8 cellular contexts compared by ENCODE assay signal in the genomic region with DNA sequence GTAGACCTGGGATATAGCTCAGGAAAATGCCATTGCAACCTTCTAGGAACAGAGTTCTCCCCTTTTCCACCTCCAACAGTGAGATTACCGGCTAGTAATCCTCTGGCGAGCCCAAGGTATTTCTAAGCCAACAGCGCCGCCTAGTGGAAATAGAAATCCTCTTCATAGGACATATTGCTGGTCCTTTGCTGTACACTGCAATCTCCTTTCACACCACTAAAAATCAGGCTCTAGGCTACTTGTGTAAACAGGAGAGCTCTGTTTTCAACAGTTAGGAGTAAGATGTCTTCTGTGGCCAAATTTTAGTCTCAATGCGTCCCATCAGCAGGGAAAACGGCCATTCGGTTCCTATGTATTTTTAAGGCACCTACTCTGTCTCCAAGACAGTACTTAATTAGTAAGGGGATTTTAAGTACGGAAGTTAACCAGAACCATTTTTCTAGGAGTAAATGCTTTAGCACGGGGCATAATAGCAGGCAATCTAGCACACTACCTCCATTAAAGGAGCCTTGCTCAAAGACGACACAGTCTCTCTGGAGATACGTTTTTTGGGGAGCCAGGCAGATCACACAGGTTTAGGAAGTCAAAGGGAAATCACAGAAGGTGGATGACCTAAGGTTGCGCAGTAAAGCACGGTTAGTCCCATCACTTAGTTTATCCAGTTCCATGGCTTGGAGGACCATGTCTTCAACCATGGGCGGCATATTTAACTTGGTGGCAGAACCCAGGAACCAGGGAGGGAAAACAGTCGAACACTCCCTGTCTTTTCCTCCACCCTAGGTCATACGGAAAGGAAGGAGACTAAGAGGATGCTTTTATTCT. TPM values are rescaled to one million over a fixed set of nuclear protein-coding genes. Genes with fewer than 3 reads are reported as not detected.
DNase-seq lines count a peak whose midpoint lies in the region; ATAC-seq and TF ChIP-seq lines count a peak whose summit lies in the region.

No MANE protein-coding gene starts in this region.

- peak; percentile 85 to 89 (median 86) for TF ChIP-seq CTCF in esophagus muscularis mucosa (IDR thresholded peaks at IDR 0.05)
- TF ChIP-seq CTCF in nephron (IDR thresholded peaks at IDR 0.05; ENCODE audit: unreplicated experiment in 3 of 3): peak; percentile 75 to 84 (median 75)

- H3K4me3 ChIP-seq in Jurkat, Clone E6-1 (ENCODE audit: low read length): no peak overlapping the region
- H3K4me3 ChIP-seq in esophagus muscularis mucosa: no peak overlapping the region

- H3K9me3 ChIP-seq in esophagus muscularis mucosa: no peaks in the 10 kb centered on the region

- no peak for TF ChIP-seq POLR2A in esophagus muscularis mucosa (IDR thresholded peaks at IDR 0.05; ENCODE audit: low read depth)

- peaks cover 19% of the 10 kb centered on the region for H3K9me3 Mint-ChIP-seq in nephron
- peaks cover 0 to 7% of the 10 kb centered on the region in 2 donors for H3K9me3 Mint-ChIP-seq in stimulated activated naive CD8-positive, alpha-beta T cell treated with anti-CD3 and anti-CD28 coated beads, Interleukin-15, amount 100 ng/mL, for 72 hours

- H3K27me3 Mint-ChIP-seq in nephron (ENCODE audit: low read depth): no peaks in the 10 kb centered on the region
- H3K27me3 Mint-ChIP-seq in stimulated activated naive CD8-positive, alpha-beta T cell treated with anti-CD3 and anti-CD28 coated beads, Interleukin-15, amount 100 ng/mL, for 72 hours: no peaks in the 10 kb centered on the region

- peaks cover 9% of the 10 kb centered on the region for H3K36me3 Mint-ChIP-seq in nephron (ENCODE audit: low read depth)

- no peak for TF ChIP-seq EP300 in esophagus muscularis mucosa (IDR thresholded peaks at IDR 0.05)

- ATAC-seq in GM21737 (IDR thresholded peaks at IDR 0.05; ENCODE audit: unreplicated experiment): peak; percentile 90
- ATAC-seq in stimulated activated naive CD8-positive, alpha-beta T cell treated with anti-CD3 and anti-CD28 coated beads, Interleukin-15, amount 100 ng/mL, for 72 hours: peak; percentile 97

- peak overlapping the region in 2 of 3 experiments; percentile 30 to 33 for H3K27ac Mint-ChIP-seq in nephron
- H3K27ac Mint-ChIP-seq in stimulated activated naive CD8-positive, alpha-beta T cell treated with anti-CD3 and anti-CD28 coated beads, Interleukin-15, amount 100 ng/mL, for 72 hours: no peak overlapping the region

- no peaks in the 10 kb centered on the region for H3K27me3 ChIP-seq in esophagus muscularis mucosa

- intact Hi-C loops in esophagus muscularis mucosa (cut with DNase I): no loop called here

- H3K4me1 ChIP-seq in esophagus muscularis mucosa: peaks cover 15 to 39% (median 26%) of the 10 kb centered on the region in 4 donors

- DNase-seq in Daoy (ENCODE audit: low read depth): peak; percentile 82
- DNase-seq in Jurkat, Clone E6-1 (ENCODE audit: low read depth, low spot score): peak; percentile 83
- peak; percentile 51 for DNase-seq in OCI-M2 (lab: John Stamatoyannopoulos, UW; ENCODE audit: unreplicated experiment)
- DNase-seq in activated T-cell treated with anti-CD3 and anti-CD28 coated beads for 1 hour (ENCODE audit: low read depth): peak; percentile 67
- DNase-seq in esophagus muscularis mucosa (ENCODE audit: extremely low spot score): peak; percentile 92
- DNase-seq in stimulated activated naive CD8-positive, alpha-beta T cell treated with anti-CD3 and anti-CD28 coated beads, Interleukin-15, amount 100 ng/mL, for 72 hours: peak; percentile 71 to 72

- no peaks in the 10 kb centered on the region for H3K36me3 ChIP-seq in esophagus muscularis mucosa

- no peak overlapping the region for H3K27ac ChIP-seq in esophagus muscularis mucosa (replicated peaks in 1 of 4)

- no peak overlapping the region for H3K4me3 Mint-ChIP-seq in nephron
- no peak overlapping the region for H3K4me3 Mint-ChIP-seq in stimulated activated naive CD8-positive, alpha-beta T cell treated with anti-CD3 and anti-CD28 coated beads, Interleukin-15, amount 100 ng/mL, for 72 hours

- 67% methylated on average over 16 of the region's 16 CpGs for WGBS in esophagus muscularis mucosa

- peaks cover 6% of the 10 kb centered on the region for H3K4me1 Mint-ChIP-seq in nephron
- H3K4me1 Mint-ChIP-seq in stimulated activated naive CD8-positive, alpha-beta T cell treated with anti-CD3 and anti-CD28 coated beads, Interleukin-15, amount 100 ng/mL, for 72 hours: peaks cover 17% of the 10 kb centered on the region

RNA-seq across cellular contexts. Expression of a gene that starts 43.8 kb away (rescaled TPM):
- total RNA-seq in Daoy (2014; rRNA removed; shearing (Covaris generic)): 10.7 and 13.6 TPM in 2 replicates
- 3.1 TPM for polyA plus RNA-seq in Jurkat, Clone E6-1 (2012; ENCODE audit: insufficient read depth, insufficient read length)
- total RNA-seq in esophagus muscularis mucosa: 10 to 100 TPM in 1 of 4 donors, 1 to 10 TPM in 3; 3.0 to 11.6 (median 3.7) TPM

Comparison
In these comparisons a context has a peak if more than half of its experiments do, and no peak if none do; other contexts are left out.
1. H3K27ac Mint-ChIP-seq: peak in nephron (2 of 3); none in stimulated activated naive CD8-positive, alpha-beta T cell treated with anti-CD3 and anti-CD28 coated beads, Interleukin-15, amount 100 ng/mL, for 72 hours (0 of 2).
2. Peak in every context shown above with its lines, with median percentiles within 50 percentile points of each other: DNase-seq.